In genomic region chr6:36765943-36766648, GRCh38 we compare ENCODE assay signal across 1 cellular context.
TF ChIP-seq lines count a peak whose summit lies in the region.

No MANE protein-coding gene starts in this region.

TF ChIP-seq in SK-N-SH, 30 proteins besides CTCF, POLR2A, EP300 and RAD21 (continued from another document):
- TF ChIP-seq, protein P1, sequence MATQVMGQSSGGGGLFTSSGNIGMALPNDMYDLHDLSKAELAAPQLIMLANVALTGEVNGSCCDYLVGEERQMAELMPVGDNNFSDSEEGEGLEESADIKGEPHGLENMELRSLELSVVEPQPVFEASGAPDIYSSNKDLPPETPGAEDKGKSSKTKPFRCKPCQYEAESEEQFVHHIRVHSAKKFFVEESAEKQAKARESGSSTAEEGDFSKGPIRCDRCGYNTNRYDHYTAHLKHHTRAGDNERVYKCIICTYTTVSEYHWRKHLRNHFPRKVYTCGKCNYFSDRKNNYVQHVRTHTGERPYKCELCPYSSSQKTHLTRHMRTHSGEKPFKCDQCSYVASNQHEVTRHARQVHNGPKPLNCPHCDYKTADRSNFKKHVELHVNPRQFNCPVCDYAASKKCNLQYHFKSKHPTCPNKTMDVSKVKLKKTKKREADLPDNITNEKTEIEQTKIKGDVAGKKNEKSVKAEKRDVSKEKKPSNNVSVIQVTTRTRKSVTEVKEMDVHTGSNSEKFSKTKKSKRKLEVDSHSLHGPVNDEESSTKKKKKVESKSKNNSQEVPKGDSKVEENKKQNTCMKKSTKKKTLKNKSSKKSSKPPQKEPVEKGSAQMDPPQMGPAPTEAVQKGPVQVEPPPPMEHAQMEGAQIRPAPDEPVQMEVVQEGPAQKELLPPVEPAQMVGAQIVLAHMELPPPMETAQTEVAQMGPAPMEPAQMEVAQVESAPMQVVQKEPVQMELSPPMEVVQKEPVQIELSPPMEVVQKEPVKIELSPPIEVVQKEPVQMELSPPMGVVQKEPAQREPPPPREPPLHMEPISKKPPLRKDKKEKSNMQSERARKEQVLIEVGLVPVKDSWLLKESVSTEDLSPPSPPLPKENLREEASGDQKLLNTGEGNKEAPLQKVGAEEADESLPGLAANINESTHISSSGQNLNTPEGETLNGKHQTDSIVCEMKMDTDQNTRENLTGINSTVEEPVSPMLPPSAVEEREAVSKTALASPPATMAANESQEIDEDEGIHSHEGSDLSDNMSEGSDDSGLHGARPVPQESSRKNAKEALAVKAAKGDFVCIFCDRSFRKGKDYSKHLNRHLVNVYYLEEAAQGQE (IDR thresholded peaks at IDR 0.05; ENCODE audit: low read depth, low read length): no peak
- TF ChIP-seq SMC3 (IDR thresholded peaks at IDR 0.05; ENCODE audit: low read depth, low read length): peak; percentile 95
- TF ChIP-seq, protein P2, sequence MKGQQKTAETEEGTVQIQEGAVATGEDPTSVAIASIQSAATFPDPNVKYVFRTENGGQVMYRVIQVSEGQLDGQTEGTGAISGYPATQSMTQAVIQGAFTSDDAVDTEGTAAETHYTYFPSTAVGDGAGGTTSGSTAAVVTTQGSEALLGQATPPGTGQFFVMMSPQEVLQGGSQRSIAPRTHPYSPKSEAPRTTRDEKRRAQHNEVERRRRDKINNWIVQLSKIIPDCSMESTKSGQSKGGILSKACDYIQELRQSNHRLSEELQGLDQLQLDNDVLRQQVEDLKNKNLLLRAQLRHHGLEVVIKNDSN (IDR thresholded peaks at IDR 0.05; ENCODE audit: borderline replicate concordance, low read depth): no peak
- TF ChIP-seq RXRA (IDR thresholded peaks at IDR 0.05; ENCODE audit: borderline replicate concordance, low read depth): no peak
- peak; percentile 28 for TF ChIP-seq CHD2 (IDR thresholded peaks at IDR 0.05; ENCODE audit: low read length, partially characterized antibody)
- no peak for TF ChIP-seq FOSL2 (IDR thresholded peaks at IDR 0.05; ENCODE audit: borderline replicate concordance, low read depth)
